1 cellular context compared by ENCODE assay signal in the genomic region with DNA sequence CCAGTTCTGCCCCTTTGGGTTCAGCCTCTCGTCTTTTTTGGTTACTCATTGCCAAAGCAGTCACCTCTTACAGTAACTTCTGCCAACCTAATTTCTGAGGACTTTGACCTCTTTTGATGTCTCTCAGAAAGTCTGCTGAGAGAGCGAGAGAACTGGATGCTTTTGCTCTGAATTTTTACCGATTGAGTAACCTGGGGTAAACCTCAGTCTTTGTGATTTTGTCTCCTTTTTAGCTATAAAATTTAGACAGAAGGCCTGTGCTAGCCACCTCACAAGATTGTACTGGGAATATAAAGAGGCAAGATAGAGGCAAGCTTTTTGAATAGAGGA.
TF ChIP-seq lines count a peak whose summit lies in the region.

No MANE protein-coding gene starts in this region.

TF ChIP-seq in HepG2, 621 proteins besides CTCF, POLR2A, EP300 and RAD21 (continued from another document and continues in another):
- TF ChIP-seq ZNF274 (CRISPR knock-in tag; IDR thresholded peaks at IDR 0.05) = no peak
- TF ChIP-seq, protein P1, sequence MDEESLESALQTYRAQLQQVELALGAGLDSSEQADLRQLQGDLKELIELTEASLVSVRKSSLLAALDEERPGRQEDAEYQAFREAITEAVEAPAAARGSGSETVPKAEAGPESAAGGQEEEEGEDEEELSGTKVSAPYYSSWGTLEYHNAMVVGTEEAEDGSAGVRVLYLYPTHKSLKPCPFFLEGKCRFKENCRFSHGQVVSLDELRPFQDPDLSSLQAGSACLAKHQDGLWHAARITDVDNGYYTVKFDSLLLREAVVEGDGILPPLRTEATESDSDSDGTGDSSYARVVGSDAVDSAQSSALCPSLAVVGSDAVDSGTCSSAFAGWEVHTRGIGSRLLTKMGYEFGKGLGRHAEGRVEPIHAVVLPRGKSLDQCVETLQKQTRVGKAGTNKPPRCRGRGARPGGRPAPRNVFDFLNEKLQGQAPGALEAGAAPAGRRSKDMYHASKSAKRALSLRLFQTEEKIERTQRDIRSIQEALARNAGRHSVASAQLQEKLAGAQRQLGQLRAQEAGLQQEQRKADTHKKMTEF (CRISPR knock-in tag; IDR thresholded peaks at IDR 0.05) = peak; percentile 86
- no peak for TF ChIP-seq RBAK (CRISPR knock-in tag; IDR thresholded peaks at IDR 0.05)
- no peak for TF ChIP-seq ZFP90 (CRISPR knock-in tag; IDR thresholded peaks at IDR 0.05; ENCODE audit: borderline replicate concordance)
- TF ChIP-seq ZNF101 (CRISPR knock-in tag; IDR thresholded peaks at IDR 0.05; ENCODE audit: borderline replicate concordance, low read depth) = no peak
- peak; percentile 71; the same call in 1 of the 2 replicates for TF ChIP-seq HOXA3 (CRISPR knock-in tag; IDR thresholded peaks at IDR 0.05)
- TF ChIP-seq ZNF792 (CRISPR knock-in tag; IDR thresholded peaks at IDR 0.05) = 0 out of 2 replicates have a peak, but pooled peaks have one; percentile 19
- TF ChIP-seq ZNF75D (CRISPR knock-in tag; IDR thresholded peaks at IDR 0.05; ENCODE audit: borderline replicate concordance) = no peak
- TF ChIP-seq CBX2 (IDR thresholded peaks at IDR 0.05; ENCODE audit: low read depth, low read length) = no peak
- no peak for TF ChIP-seq CBX2 (CRISPR knock-in tag; IDR thresholded peaks at IDR 0.05; ENCODE audit: low read depth)
- TF ChIP-seq ZNF891 (CRISPR knock-in tag; IDR thresholded peaks at IDR 0.05) = no peak
- TF ChIP-seq PHF21A (CRISPR knock-in tag; IDR thresholded peaks at IDR 0.05) = peak; percentile 89
- no peak for TF ChIP-seq ZNF879 (CRISPR knock-in tag; IDR thresholded peaks at IDR 0.05)
- TF ChIP-seq ZNF780A (CRISPR knock-in tag; IDR thresholded peaks at IDR 0.05) = no peak
- no peak for TF ChIP-seq NFRKB (IDR thresholded peaks at IDR 0.05)
- no peak for TF ChIP-seq ZNF615 (CRISPR knock-in tag; IDR thresholded peaks at IDR 0.05; ENCODE audit: borderline replicate concordance)
- 0 out of 2 replicates have a peak, but pooled peaks have one; percentile 32 for TF ChIP-seq ONECUT2 (CRISPR knock-in tag; IDR thresholded peaks at IDR 0.05)
- TF ChIP-seq HNRNPH1 (optimal IDR thresholded peaks at IDR 0.05; ENCODE audit: low read depth, low read length) = no peak
- no peak for TF ChIP-seq MTA1 (CRISPR knock-in tag; IDR thresholded peaks at IDR 0.05; ENCODE audit: borderline replicate concordance)
- TF ChIP-seq FOXJ3 (CRISPR knock-in tag; IDR thresholded peaks at IDR 0.05; ENCODE audit: borderline replicate concordance) = peak; percentile 85; the same call in 1 of the 2 replicates
- no peak for TF ChIP-seq ZNF33B (CRISPR knock-in tag; IDR thresholded peaks at IDR 0.05)
- peak; percentile 62; the same call in 1 of the 2 replicates for TF ChIP-seq MEIS2 (CRISPR knock-in tag; IDR thresholded peaks at IDR 0.05)
- TF ChIP-seq, protein P2, sequence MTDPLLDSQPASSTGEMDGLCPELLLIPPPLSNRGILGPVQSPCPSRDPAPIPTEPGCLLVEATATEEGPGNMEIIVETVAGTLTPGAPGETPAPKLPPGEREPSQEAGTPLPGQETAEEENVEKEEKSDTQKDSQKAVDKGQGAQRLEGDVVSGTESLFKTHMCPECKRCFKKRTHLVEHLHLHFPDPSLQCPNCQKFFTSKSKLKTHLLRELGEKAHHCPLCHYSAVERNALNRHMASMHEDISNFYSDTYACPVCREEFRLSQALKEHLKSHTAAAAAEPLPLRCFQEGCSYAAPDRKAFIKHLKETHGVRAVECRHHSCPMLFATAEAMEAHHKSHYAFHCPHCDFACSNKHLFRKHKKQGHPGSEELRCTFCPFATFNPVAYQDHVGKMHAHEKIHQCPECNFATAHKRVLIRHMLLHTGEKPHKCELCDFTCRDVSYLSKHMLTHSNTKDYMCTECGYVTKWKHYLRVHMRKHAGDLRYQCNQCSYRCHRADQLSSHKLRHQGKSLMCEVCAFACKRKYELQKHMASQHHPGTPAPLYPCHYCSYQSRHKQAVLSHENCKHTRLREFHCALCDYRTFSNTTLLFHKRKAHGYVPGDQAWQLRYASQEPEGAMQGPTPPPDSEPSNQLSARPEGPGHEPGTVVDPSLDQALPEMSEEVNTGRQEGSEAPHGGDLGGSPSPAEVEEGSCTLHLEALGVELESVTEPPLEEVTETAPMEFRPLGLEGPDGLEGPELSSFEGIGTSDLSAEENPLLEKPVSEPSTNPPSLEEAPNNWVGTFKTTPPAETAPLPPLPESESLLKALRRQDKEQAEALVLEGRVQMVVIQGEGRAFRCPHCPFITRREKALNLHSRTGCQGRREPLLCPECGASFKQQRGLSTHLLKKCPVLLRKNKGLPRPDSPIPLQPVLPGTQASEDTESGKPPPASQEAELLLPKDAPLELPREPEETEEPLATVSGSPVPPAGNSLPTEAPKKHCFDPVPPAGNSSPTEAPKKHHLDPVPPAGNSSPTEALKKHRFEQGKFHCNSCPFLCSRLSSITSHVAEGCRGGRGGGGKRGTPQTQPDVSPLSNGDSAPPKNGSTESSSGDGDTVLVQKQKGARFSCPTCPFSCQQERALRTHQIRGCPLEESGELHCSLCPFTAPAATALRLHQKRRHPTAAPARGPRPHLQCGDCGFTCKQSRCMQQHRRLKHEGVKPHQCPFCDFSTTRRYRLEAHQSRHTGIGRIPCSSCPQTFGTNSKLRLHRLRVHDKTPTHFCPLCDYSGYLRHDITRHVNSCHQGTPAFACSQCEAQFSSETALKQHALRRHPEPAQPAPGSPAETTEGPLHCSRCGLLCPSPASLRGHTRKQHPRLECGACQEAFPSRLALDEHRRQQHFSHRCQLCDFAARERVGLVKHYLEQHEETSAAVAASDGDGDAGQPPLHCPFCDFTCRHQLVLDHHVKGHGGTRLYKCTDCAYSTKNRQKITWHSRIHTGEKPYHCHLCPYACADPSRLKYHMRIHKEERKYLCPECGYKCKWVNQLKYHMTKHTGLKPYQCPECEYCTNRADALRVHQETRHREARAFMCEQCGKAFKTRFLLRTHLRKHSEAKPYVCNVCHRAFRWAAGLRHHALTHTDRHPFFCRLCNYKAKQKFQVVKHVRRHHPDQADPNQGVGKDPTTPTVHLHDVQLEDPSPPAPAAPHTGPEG (CRISPR knock-in tag; IDR thresholded peaks at IDR 0.05) = no peak
- TF ChIP-seq PITX1 (CRISPR knock-in tag; IDR thresholded peaks at IDR 0.05) = no peak
- TF ChIP-seq, protein P3, sequence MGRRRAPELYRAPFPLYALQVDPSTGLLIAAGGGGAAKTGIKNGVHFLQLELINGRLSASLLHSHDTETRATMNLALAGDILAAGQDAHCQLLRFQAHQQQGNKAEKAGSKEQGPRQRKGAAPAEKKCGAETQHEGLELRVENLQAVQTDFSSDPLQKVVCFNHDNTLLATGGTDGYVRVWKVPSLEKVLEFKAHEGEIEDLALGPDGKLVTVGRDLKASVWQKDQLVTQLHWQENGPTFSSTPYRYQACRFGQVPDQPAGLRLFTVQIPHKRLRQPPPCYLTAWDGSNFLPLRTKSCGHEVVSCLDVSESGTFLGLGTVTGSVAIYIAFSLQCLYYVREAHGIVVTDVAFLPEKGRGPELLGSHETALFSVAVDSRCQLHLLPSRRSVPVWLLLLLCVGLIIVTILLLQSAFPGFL (CRISPR knock-in tag; IDR thresholded peaks at IDR 0.05) = no peak
- TF ChIP-seq, protein P4, sequence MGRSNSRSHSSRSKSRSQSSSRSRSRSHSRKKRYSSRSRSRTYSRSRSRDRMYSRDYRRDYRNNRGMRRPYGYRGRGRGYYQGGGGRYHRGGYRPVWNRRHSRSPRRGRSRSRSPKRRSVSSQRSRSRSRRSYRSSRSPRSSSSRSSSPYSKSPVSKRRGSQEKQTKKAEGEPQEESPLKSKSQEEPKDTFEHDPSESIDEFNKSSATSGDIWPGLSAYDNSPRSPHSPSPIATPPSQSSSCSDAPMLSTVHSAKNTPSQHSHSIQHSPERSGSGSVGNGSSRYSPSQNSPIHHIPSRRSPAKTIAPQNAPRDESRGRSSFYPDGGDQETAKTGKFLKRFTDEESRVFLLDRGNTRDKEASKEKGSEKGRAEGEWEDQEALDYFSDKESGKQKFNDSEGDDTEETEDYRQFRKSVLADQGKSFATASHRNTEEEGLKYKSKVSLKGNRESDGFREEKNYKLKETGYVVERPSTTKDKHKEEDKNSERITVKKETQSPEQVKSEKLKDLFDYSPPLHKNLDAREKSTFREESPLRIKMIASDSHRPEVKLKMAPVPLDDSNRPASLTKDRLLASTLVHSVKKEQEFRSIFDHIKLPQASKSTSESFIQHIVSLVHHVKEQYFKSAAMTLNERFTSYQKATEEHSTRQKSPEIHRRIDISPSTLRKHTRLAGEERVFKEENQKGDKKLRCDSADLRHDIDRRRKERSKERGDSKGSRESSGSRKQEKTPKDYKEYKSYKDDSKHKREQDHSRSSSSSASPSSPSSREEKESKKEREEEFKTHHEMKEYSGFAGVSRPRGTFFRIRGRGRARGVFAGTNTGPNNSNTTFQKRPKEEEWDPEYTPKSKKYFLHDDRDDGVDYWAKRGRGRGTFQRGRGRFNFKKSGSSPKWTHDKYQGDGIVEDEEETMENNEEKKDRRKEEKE (IDR thresholded peaks at IDR 0.05) = no peak
- TF ChIP-seq, protein P5, sequence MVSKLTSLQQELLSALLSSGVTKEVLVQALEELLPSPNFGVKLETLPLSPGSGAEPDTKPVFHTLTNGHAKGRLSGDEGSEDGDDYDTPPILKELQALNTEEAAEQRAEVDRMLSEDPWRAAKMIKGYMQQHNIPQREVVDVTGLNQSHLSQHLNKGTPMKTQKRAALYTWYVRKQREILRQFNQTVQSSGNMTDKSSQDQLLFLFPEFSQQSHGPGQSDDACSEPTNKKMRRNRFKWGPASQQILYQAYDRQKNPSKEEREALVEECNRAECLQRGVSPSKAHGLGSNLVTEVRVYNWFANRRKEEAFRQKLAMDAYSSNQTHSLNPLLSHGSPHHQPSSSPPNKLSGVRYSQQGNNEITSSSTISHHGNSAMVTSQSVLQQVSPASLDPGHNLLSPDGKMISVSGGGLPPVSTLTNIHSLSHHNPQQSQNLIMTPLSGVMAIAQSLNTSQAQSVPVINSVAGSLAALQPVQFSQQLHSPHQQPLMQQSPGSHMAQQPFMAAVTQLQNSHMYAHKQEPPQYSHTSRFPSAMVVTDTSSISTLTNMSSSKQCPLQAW (CRISPR knock-in tag; IDR thresholded peaks at IDR 0.05) = peak; percentile 92
- TF ChIP-seq, protein P6, sequence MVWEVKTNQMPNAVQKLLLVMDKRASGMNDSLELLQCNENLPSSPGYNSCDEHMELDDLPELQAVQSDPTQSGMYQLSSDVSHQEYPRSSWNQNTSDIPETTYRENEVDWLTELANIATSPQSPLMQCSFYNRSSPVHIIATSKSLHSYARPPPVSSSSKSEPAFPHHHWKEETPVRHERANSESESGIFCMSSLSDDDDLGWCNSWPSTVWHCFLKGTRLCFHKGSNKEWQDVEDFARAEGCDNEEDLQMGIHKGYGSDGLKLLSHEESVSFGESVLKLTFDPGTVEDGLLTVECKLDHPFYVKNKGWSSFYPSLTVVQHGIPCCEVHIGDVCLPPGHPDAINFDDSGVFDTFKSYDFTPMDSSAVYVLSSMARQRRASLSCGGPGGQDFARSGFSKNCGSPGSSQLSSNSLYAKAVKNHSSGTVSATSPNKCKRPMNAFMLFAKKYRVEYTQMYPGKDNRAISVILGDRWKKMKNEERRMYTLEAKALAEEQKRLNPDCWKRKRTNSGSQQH (CRISPR knock-in tag; IDR thresholded peaks at IDR 0.05; ENCODE audit: low read depth) = no peak
- TF ChIP-seq, protein P7, sequence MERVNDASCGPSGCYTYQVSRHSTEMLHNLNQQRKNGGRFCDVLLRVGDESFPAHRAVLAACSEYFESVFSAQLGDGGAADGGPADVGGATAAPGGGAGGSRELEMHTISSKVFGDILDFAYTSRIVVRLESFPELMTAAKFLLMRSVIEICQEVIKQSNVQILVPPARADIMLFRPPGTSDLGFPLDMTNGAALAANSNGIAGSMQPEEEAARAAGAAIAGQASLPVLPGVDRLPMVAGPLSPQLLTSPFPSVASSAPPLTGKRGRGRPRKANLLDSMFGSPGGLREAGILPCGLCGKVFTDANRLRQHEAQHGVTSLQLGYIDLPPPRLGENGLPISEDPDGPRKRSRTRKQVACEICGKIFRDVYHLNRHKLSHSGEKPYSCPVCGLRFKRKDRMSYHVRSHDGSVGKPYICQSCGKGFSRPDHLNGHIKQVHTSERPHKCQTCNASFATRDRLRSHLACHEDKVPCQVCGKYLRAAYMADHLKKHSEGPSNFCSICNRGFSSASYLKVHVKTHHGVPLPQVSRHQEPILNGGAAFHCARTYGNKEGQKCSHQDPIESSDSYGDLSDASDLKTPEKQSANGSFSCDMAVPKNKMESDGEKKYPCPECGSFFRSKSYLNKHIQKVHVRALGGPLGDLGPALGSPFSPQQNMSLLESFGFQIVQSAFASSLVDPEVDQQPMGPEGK (CRISPR knock-in tag; IDR thresholded peaks at IDR 0.05) = no peak; the same call in 1 of the 2 replicates
- TF ChIP-seq ZNF543 (CRISPR knock-in tag; IDR thresholded peaks at IDR 0.05) = no peak
- no peak for TF ChIP-seq HDAC6 (IDR thresholded peaks at IDR 0.05; ENCODE audit: low read depth, low read length)
- peak; percentile 62 for TF ChIP-seq TARDBP (CRISPR knock-in tag; IDR thresholded peaks at IDR 0.05)
- TF ChIP-seq, protein P8, sequence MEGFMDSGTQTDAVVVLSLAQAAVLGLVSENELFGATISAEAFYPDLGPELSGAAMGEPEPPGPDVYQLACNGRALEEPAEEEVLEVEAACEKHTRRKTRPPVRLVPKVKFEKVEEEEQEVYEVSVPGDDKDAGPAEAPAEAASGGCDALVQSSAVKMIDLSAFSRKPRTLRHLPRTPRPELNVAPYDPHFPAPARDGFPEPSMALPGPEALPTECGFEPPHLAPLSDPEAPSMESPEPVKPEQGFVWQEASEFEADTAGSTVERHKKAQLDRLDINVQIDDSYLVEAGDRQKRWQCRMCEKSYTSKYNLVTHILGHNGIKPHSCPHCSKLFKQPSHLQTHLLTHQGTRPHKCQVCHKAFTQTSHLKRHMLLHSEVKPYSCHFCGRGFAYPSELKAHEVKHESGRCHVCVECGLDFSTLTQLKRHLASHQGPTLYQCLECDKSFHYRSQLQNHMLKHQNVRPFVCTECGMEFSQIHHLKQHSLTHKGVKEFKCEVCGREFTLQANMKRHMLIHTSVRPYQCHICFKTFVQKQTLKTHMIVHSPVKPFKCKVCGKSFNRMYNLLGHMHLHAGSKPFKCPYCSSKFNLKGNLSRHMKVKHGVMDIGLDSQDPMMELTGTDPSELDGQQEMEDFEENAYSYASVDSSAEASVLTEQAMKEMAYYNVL (CRISPR knock-in tag; IDR thresholded peaks at IDR 0.05; ENCODE audit: borderline replicate concordance) = peak; percentile 90
- TF ChIP-seq NFYB (CRISPR knock-in tag; IDR thresholded peaks at IDR 0.05) = no peak
